8 cellular contexts compared by ENCODE assay signal in the genomic region with DNA sequence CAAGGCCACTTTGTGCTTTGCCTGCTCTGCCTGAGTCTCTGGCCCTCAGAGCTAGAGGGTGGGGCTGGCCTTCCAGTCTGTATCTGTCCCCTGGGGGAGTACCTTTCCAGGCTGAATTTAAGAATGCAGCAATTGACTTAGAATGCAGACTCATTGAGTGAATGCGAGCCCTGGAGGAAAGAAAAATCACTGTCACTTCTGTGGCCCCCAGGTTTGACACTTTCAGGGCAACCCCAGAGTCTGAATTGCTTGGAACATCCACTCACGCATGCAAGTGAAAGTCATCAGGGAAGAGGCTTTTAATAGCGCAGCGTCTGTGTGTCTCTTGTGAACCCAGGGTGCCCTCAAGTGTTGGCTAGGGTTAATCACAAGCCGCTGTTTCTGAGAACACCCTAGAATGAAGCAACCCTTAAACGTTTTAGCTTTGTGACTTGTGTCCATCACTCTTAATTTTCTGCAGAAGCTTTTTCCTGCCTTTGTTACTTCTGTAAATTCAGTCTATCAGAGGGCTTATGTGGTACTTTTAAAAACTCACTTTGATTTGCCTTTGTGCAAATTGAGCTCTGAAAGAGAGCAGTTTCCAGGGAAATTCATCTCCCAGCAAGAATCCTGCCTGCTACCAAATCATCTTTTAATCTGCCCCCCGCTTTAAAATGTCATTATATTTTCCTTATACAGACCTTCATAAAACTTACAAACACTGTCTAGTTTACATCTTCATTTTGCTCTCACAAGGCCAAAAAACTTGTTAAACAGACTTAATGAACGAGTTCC.
DNase-seq lines count a peak whose midpoint lies in the region; ATAC-seq, FAIRE-seq and TF ChIP-seq lines count a peak whose summit lies in the region.

No MANE protein-coding gene starts in this region.

- no peaks in the 10 kb centered on the region for H3K36me3 ChIP-seq in BLaER1 treated with 17β-estradiol and CSF1 and Interleukin-3, amounts not matched to agents 10 nM and 100 nM
- H3K36me3 ChIP-seq in PC-9 (ENCODE audit: low read depth), result no peaks in the 10 kb centered on the region

- H3K9me2 ChIP-seq in PC-9 (ENCODE audit: insufficient read depth), result no peaks in the 10 kb centered on the region

- no peaks in the 10 kb centered on the region for H3F3A ChIP-seq in PC-9 (ENCODE audit: insufficient read depth, low read depth)

- no peaks in the 10 kb centered on the region; a peak in 1 of 22 replicates for H3K9me3 ChIP-seq in BLaER1 treated with 17β-estradiol and CSF1 and Interleukin-3, amounts not matched to agents 10 nM and 100 nM (replicated peaks in 1 of 11)
- H3K9me3 ChIP-seq in PC-9 (ENCODE audit: insufficient read depth, low read depth), result no peaks in the 10 kb centered on the region

- intact Hi-C loops in PC-9 (cut with micrococcal nuclease; ENCODE audit: unreplicated experiment), result loop anchor here (1.0 kb wide), 1 partner anchor 521 kb away; no protein-coding TSS in a partner anchor

- H3K9me3 Mint-ChIP-seq in activated T-cell treated with anti-CD3 and anti-CD28 coated beads, Interleukin-2, amount 50 U/mL, for 72 hours, result no peaks in the 10 kb centered on the region

- no TSS peak for BruUV-seq in PC-9 (replicated peaks; lab: Mats Ljungman, UMichigan)

- no peak overlapping the region for H2AFZ ChIP-seq in PC-9

- peaks cover 0 to 43% (median 4%) of the 10 kb centered on the region in 10 experiments; a peak in 13 of 20 replicates for H3K4me1 ChIP-seq in BLaER1 treated with 17β-estradiol and CSF1 and Interleukin-3, amounts not matched to agents 10 nM and 100 nM
- no peaks in the 10 kb centered on the region for H3K4me1 ChIP-seq in PC-9 (replicated peaks; ENCODE audit: insufficient read depth)

- peak; percentile 95 to 96 for ATAC-seq in activated T-cell treated with anti-CD3 and anti-CD28 coated beads, Interleukin-2, amount 50 U/mL, for 72 hours (replicated peaks in 1 of 2)
- ATAC-seq in omental fat pad (ENCODE audit: low FRiP score), result peak; percentile 64

- H3K4me3 Mint-ChIP-seq in activated T-cell treated with anti-CD3 and anti-CD28 coated beads, Interleukin-2, amount 50 U/mL, for 72 hours, result peak overlapping the region in 1 of 2 donors; percentile 15

- H3K27me3 Mint-ChIP-seq in activated T-cell treated with anti-CD3 and anti-CD28 coated beads, Interleukin-2, amount 50 U/mL, for 72 hours (ENCODE audit: low read depth), result peaks cover 12% of the 10 kb centered on the region

- no peak overlapping the region for H3K4me3 ChIP-seq in BLaER1 treated with 17β-estradiol and CSF1 and Interleukin-3, amounts not matched to agents 10 nM and 100 nM
- H3K4me3 ChIP-seq in PC-9, result no peak overlapping the region

- no peaks in the 10 kb centered on the region for H3K27me3 ChIP-seq in BLaER1 treated with 17β-estradiol and CSF1 and Interleukin-3, amounts not matched to agents 10 nM and 100 nM
- H3K27me3 ChIP-seq in PC-9 (ENCODE audit: insufficient read depth, low read depth), result no peaks in the 10 kb centered on the region

- no peaks in the 10 kb centered on the region for H3K79me2 ChIP-seq in PC-9 (ENCODE audit: low read depth)

- H3K4me2 ChIP-seq in BLaER1 treated with 17β-estradiol and CSF1 and Interleukin-3, amounts not matched to agents 10 nM and 100 nM, result peak overlapping the region in 8 of 11 experiments; percentile 8 to 46 (median 34); a peak in 11 of 22 replicates
- no peak overlapping the region; the same call in 1 of the 2 replicates for H3K4me2 ChIP-seq in PC-9

- H3K27ac Mint-ChIP-seq in activated T-cell treated with anti-CD3 and anti-CD28 coated beads, Interleukin-2, amount 50 U/mL, for 72 hours, result peak overlapping the region; percentile 36

- no peaks in the 10 kb centered on the region for H4K20me1 ChIP-seq in BLaER1 treated with 17β-estradiol and CSF1 and Interleukin-3, amounts not matched to agents 10 nM and 100 nM
- no peaks in the 10 kb centered on the region for H4K20me1 ChIP-seq in PC-9 (ENCODE audit: insufficient read depth)

- CTCF ChIA-PET in PC-9 (lab: Charles Lee), result interaction anchor here (0.6 kb wide), 1 partner anchor 1183 kb away, joined by 5 read pairs; no protein-coding TSS in a partner anchor

- DNase-seq in GM19238 (ENCODE audit: insufficient read length, low spot score) (peak; percentile 36), HTR-8/SVneo (ENCODE audit: insufficient read length, low spot score) (peak; percentile 56), PC-9 (peak; percentile 33 to 58), fibroblast of the conjunctiva (ENCODE audit: low read depth) (peak; percentile 33), omental fat pad (ENCODE audit: low spot score) (no peak), ureter (ENCODE audit: low spot score) (peak; percentile 67)
- DNase-seq in activated T-cell treated with anti-CD3 and anti-CD28 coated beads, Interleukin-2, amount 50 U/mL, for 72 hours, result peak; percentile 60 to 66

- H3K27ac ChIP-seq in BLaER1 treated with 17β-estradiol and CSF1 and Interleukin-3, amounts not matched to agents 10 nM and 100 nM, result no peak overlapping the region
- H3K27ac ChIP-seq in PC-9, result no peak overlapping the region

- H3K36me3 Mint-ChIP-seq in activated T-cell treated with anti-CD3 and anti-CD28 coated beads, Interleukin-2, amount 50 U/mL, for 72 hours (ENCODE audit: insufficient read depth in 2 of 2), result no peaks in the 10 kb centered on the region

- POLR2A ChIA-PET in PC-9 (lab: Charles Lee; ENCODE audit: unreplicated experiment), result no interaction called here

- TF ChIP-seq CTCF in PC-9 (conservative IDR thresholded peaks at IDR 0.05) (peak; percentile 68), omental fat pad (IDR thresholded peaks at IDR 0.05) (peak in 1 of 3 donors; percentile 19)

- no peaks in the 10 kb centered on the region for H3K4me1 Mint-ChIP-seq in activated T-cell treated with anti-CD3 and anti-CD28 coated beads, Interleukin-2, amount 50 U/mL, for 72 hours (ENCODE audit: low read depth)

- H3K9ac ChIP-seq in BLaER1 treated with 17β-estradiol and CSF1 and Interleukin-3, amounts not matched to agents 10 nM and 100 nM, result 0 out of 22 replicates have a peak overlapping the region, but pooled peaks of 1 of the 11 experiments have one; percentile 10

- FAIRE-seq in HTR-8/SVneo (lab: Jason Lieb, UNC), result no peak
